Comparison of ENCODE assay signal across 10 cellular contexts in genomic region chr19:13825489-13826475, GRCh38. TPM values are rescaled to one million over a fixed set of nuclear protein-coding genes. Genes with fewer than 3 reads are reported as not detected.
DNase-seq lines count a peak whose midpoint lies in the region; ATAC-seq and TF ChIP-seq lines count a peak whose summit lies in the region.
"Had no signal": no experiment of that assay in that cellular context is flagged by ENCODE, and none has a peak within 500 bp of the region (broad histone marks: within the 10 kb centered on the region; RNA-seq: fewer than 3 reads in every experiment).

No MANE protein-coding gene starts in this region.

- DNase-seq in BE2C (peak; percentile 75), GM12864 (ENCODE audit: low read depth) (no peak), SK-MEL-5 (ENCODE audit: low read depth, low spot score) (peak; percentile 54), left kidney (ENCODE audit: low read depth, low spot score) (peak; percentile 86), left lobe of liver (ENCODE audit: low spot score) (no peak), AML-193 (lab: John Stamatoyannopoulos, UW) (no peak), NCI-H345 treated with DMSO at 0.1 percent for 48 hours (lab: John Stamatoyannopoulos, UW; ENCODE audit: unreplicated experiment) (no peak)
- DNase-seq: SHP77 had no signal

- no peak for TF ChIP-seq CTCF in BE2C (IDR thresholded peaks at IDR 0.05; ENCODE audit: low read depth, low read length)
- TF ChIP-seq CTCF in GM12864 (IDR thresholded peaks at IDR 0.05; ENCODE audit: low read depth, low read length, missing control alignments): peak; percentile 26

- H3K36me3 ChIP-seq in BE2C: no peaks in the 10 kb centered on the region
- H3K36me3 ChIP-seq: prostate gland had no signal

- no peaks in the 10 kb centered on the region for H3K9me3 ChIP-seq in BE2C
- H3K9me3 ChIP-seq: prostate gland had no signal

- in situ Hi-C loops in SK-MEL-5 (cut with HindIII; ENCODE audit: low pct_unique_long_range_greater_than_20kb, low sequenced_read_pairs): no loop called here

- H3K4me1 ChIP-seq in BE2C: peaks cover 9% of the 10 kb centered on the region
- H3K4me1 ChIP-seq: prostate gland had no signal

- no peaks in the 10 kb centered on the region for H3K27me3 ChIP-seq in BE2C

- ATAC-seq in left lobe of liver: no peak
- ATAC-seq in HG02970 (IDR thresholded peaks at IDR 0.05; ENCODE audit: low FRiP score, unreplicated experiment): no peak

- H3K4me3 ChIP-seq in BE2C (ENCODE audit: low read depth, low read length) (no peak overlapping the region), GM12864 (ENCODE audit: low read depth, low read length) (no peak overlapping the region)
- H3K4me3 ChIP-seq: prostate gland had no signal

RNA-seq across cellular contexts. Expression of gene ZSWIM4, which starts 30.5 kb away (rescaled TPM):
- polyA plus RNA-seq in BE2C (2012; ENCODE audit: insufficient read depth, insufficient read length, low read depth): 13.4 TPM
- total RNA-seq in SK-MEL-5 (2014; rRNA removed; shearing (Covaris generic)): 1.3 and 1.4 TPM in 2 replicates
- 5.9 and 8.7 TPM in 2 replicates for polyA plus RNA-seq in SK-MEL-5 (2015; cell fraction: cytosol; rRNA removed)
- 3.6 and 4.3 TPM in 2 replicates for polyA plus RNA-seq in SK-MEL-5 (2015; cell fraction: nucleus; rRNA removed)
- 1.5 TPM for total RNA-seq in left lobe of liver

RNA-seq across cellular contexts. Expression of gene NANOS3, which starts 51.2 kb away (rescaled TPM):
- polyA plus RNA-seq in BE2C (2012; ENCODE audit: insufficient read depth, insufficient read length, low read depth): 3.6 TPM
- total RNA-seq in SK-MEL-5 (2014; rRNA removed; shearing (Covaris generic)): not detected in 2 replicates
- not detected in 2 replicates for polyA plus RNA-seq in SK-MEL-5 (2015; cell fraction: cytosol; rRNA removed)
- polyA plus RNA-seq in SK-MEL-5 (2015; cell fraction: nucleus; rRNA removed): not detected in 2 replicates
- not detected for total RNA-seq in left lobe of liver

RNA-seq across cellular contexts. Expression of gene C19orf53, which starts 51.5 kb away (rescaled TPM):
- 918 TPM for polyA plus RNA-seq in BE2C (2012; ENCODE audit: insufficient read depth, insufficient read length, low read depth)
- 175 and 179 TPM in 2 replicates for total RNA-seq in SK-MEL-5 (2014; rRNA removed; shearing (Covaris generic))
- 102 and 165 TPM in 2 replicates for polyA plus RNA-seq in SK-MEL-5 (2015; cell fraction: cytosol; rRNA removed)
- 14.4 and 28.1 TPM in 2 replicates for polyA plus RNA-seq in SK-MEL-5 (2015; cell fraction: nucleus; rRNA removed)
- 35.6 TPM for total RNA-seq in left lobe of liver

Comparison
In these comparisons a context has a peak if more than half of its experiments do, and no peak if none do; other contexts are left out.
1. DNase-seq: peak in BE2C (single experiment), SK-MEL-5 (single experiment) and left kidney (single experiment); none in GM12864 (single experiment), left lobe of liver (single experiment), AML-193 (0 of 2) and NCI-H345 treated with DMSO at 0.1 percent for 48 hours (single experiment).